ENCODE assay signal across 8 cellular contexts in the genomic region with DNA sequence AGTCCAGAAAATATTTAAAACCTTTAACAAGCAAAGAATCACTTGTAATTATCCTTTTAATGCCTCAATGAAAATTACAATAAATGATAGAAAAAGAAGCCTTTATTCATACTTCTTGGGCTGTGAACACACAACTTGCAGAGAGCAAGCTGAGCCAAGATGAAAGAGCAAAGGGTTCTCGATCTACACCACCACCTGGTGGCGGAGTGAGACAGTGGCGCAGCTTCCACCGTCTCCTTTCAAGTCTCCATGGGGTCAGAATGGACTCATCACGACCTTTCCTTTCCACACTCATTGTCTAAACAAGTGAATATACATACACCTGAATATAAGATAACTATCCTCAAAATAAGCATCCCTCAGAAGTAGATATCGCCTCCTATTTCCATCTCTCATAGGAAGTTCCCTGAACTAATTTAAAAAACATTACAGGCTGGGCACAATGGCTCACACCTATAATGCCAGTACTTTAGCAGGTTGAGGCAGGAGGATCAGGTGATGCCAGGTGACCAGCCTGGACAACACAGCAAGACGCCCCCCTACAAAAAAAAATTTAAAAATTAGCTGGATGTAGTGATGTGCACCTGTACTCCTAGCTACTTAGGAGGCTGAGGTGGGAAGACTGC. TPM values are rescaled to one million over a fixed set of nuclear protein-coding genes. Genes with fewer than 3 reads are reported as not detected.
A peak's percentile ranks its signal among the peaks of the same experiment; 100 is the strongest.
DNase-seq lines count a peak whose midpoint lies in the region; ATAC-seq and TF ChIP-seq lines count a peak whose summit lies in the region.

No MANE protein-coding gene starts in this region.

- POLR2A ChIA-PET in BJ (lab: Charles Lee), result no interaction called here

- no peaks in the 10 kb centered on the region for H3K27me3 ChIP-seq in BJ (ENCODE audit: control insufficient read depth, insufficient read depth, low read length)
- H3K27me3 ChIP-seq in WERI-Rb-1 (ENCODE audit: insufficient read depth, low read depth, severe bottlenecking), result no peaks in the 10 kb centered on the region

- H3K36me3 ChIP-seq in BJ (ENCODE audit: control insufficient read depth, insufficient read depth, low read length) (peaks cover 2% of the 10 kb centered on the region), WERI-Rb-1 (peaks cover 3% of the 10 kb centered on the region)

- no peak overlapping the region for H3K27ac ChIP-seq in WERI-Rb-1

- no peak for DNase-seq in BJ (ENCODE audit: low read depth)
- DNase-seq in M059J (ENCODE audit: low read depth), result peak; percentile 42
- peak; percentile 61 for DNase-seq in WERI-Rb-1
- peak; percentile 80 to 82 for DNase-seq in cardiac fibroblast (ENCODE audit: low read depth in 2 of 2)
- peak; percentile 56 for DNase-seq in kidney glomerular epithelial cell (lab: John Stamatoyannopoulos, UW)
- DNase-seq in stimulated activated CD4-positive, alpha-beta T cell treated with anti-CD3 and anti-CD28 coated beads, Interleukin-4, amount 100 ng/mL, for 24 hours, result peak; percentile 57

- H3K4me3 ChIP-seq in BJ (ENCODE audit: low read depth, low read length), result no peak overlapping the region
- H3K4me3 ChIP-seq in WERI-Rb-1 (ENCODE audit: low read depth, low read length), result no peak overlapping the region
- H3K4me3 ChIP-seq in cardiac fibroblast (replicated peaks in 1 of 2; ENCODE audit: low read depth in 2 of 2, low read length in 2 of 2), result no peak overlapping the region

- ATAC-seq in GM18909 (IDR thresholded peaks at IDR 0.05; ENCODE audit: poor library complexity, unreplicated experiment) (peak; percentile 73), HG02642 (IDR thresholded peaks at IDR 0.05; ENCODE audit: poor library complexity, unreplicated experiment) (no peak)

- H3K9me3 ChIP-seq in WERI-Rb-1 (ENCODE audit: severe bottlenecking), result no peaks in the 10 kb centered on the region

- CTCF ChIA-PET in BJ (lab: Yijun Ruan, JAX), result interaction anchor here (0.6 to 3.8 kb wide), 18 partner anchors 9 to 992 kb away, joined by 3 to 29 read pairs (median 4); partner anchors contain the start of gene FAM24B

- TF ChIP-seq CTCF in BJ (IDR thresholded peaks at IDR 0.05; ENCODE audit: insufficient read depth, low read depth, low read length), result peak; percentile 87
- peak; percentile 92 for TF ChIP-seq CTCF in WERI-Rb-1 (IDR thresholded peaks at IDR 0.05; ENCODE audit: low read depth, low read length)
- TF ChIP-seq CTCF in cardiac fibroblast (IDR thresholded peaks at IDR 0.05; ENCODE audit: low read depth, low read length), result peak; percentile 90

RNA-seq across cellular contexts. Expression of gene ATE1, which starts 40.7 kb away (rescaled TPM):
- 7.4 and 11.7 TPM in 2 replicates for polyA plus RNA-seq in BJ (2011; rRNA removed)
- 13.7 and 14.7 TPM in 2 replicates for polyA minus RNA-seq in BJ (2011; rRNA and poly(A)+ RNA removed)
- 10.8 and 20.2 TPM in 2 replicates for total RNA-seq in M059J (2014; rRNA removed; shearing (Covaris generic))
